Comparison of ENCODE assay signal across 13 cellular contexts in the genomic region with DNA sequence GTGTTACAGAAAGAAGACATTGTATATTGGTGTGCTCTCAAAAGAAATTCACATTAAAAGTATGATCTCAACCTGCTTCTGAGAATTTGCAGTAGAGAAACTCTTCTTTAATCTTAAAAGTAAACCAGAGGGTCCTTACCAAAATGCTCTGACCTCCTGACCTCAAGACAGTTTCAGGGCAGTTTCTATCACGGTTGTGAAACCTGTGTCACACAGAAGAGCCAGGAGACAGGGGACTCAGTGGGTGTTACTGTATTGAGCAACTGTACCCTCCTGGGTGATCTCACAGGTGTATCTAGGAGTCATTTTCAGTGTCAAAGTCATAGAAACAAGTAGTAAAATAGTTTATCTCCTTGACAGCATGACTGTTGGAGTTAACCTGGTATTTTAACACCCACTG.
DNase-seq lines count a peak whose midpoint lies in the region; ATAC-seq and TF ChIP-seq lines count a peak whose summit lies in the region.
"Had no signal": no experiment of that assay in that cellular context is flagged by ENCODE, and none has a peak within 500 bp of the region (broad histone marks: within the 10 kb centered on the region; RNA-seq: fewer than 3 reads in every experiment).

No MANE protein-coding gene starts in this region.

- H3K4me3 Mint-ChIP-seq in activated T-helper 1 cell treated with anti-CD3 and anti-CD28 coated beads, Interleukin-12 subunit alpha, Interleukin-12 subunit beta, Interleukin-2, Interleukin-4 antibody, amounts not matched to agents 30 ng/mL and 10 ng/mL and 1 ng/mL, durations not matched to agents 14 hours and 24 hours and 36 hours: no peak overlapping the region

- ATAC-seq in GM18519 (IDR thresholded peaks at IDR 0.05; ENCODE audit: low FRiP score, unreplicated experiment) (peak; percentile 89), GM19463 (IDR thresholded peaks at IDR 0.05; ENCODE audit: unreplicated experiment) (peak; percentile 81), HG02885 (IDR thresholded peaks at IDR 0.05; ENCODE audit: poor library complexity, unreplicated experiment) (peak; percentile 96), HG03575 (IDR thresholded peaks at IDR 0.05; ENCODE audit: extremely low read depth, insufficient number of reproducible peaks, low FRiP score, unreplicated experiment) (peak; percentile 85), HG03196 (IDR thresholded peaks at IDR 0.05; ENCODE audit: unreplicated experiment) (no peak)

- no peaks in the 10 kb centered on the region for H3K9me3 Mint-ChIP-seq in activated T-helper 1 cell treated with anti-CD3 and anti-CD28 coated beads, Interleukin-12 subunit alpha, Interleukin-12 subunit beta, Interleukin-2, Interleukin-4 antibody, amounts not matched to agents 30 ng/mL and 10 ng/mL and 1 ng/mL, durations not matched to agents 14 hours and 24 hours and 36 hours

- no peaks in the 10 kb centered on the region for H3K36me3 Mint-ChIP-seq in activated T-helper 1 cell treated with anti-CD3 and anti-CD28 coated beads, Interleukin-12 subunit alpha, Interleukin-12 subunit beta, Interleukin-2, Interleukin-4 antibody, amounts not matched to agents 30 ng/mL and 10 ng/mL and 1 ng/mL, durations not matched to agents 14 hours and 24 hours and 36 hours (ENCODE audit: low read depth)

- no peak for TF ChIP-seq CTCF in foreskin fibroblast (IDR thresholded peaks at IDR 0.05; ENCODE audit: low read depth, low read length)

- intact Hi-C loops in activated T-helper 1 cell treated with anti-CD3 and anti-CD28 coated beads, Interleukin-12 subunit alpha, Interleukin-12 subunit beta, Interleukin-2, Interleukin-4 antibody, amounts not matched to agents 30 ng/mL and 10 ng/mL and 1 ng/mL, durations not matched to agents 14 hours and 24 hours and 36 hours (cut with micrococcal nuclease): no loop called here

- no peak overlapping the region for H3K27ac Mint-ChIP-seq in activated T-helper 1 cell treated with anti-CD3 and anti-CD28 coated beads, Interleukin-12 subunit alpha, Interleukin-12 subunit beta, Interleukin-2, Interleukin-4 antibody, amounts not matched to agents 30 ng/mL and 10 ng/mL and 1 ng/mL, durations not matched to agents 14 hours and 24 hours and 36 hours

- no peaks in the 10 kb centered on the region for H3K4me1 Mint-ChIP-seq in activated T-helper 1 cell treated with anti-CD3 and anti-CD28 coated beads, Interleukin-12 subunit alpha, Interleukin-12 subunit beta, Interleukin-2, Interleukin-4 antibody, amounts not matched to agents 30 ng/mL and 10 ng/mL and 1 ng/mL, durations not matched to agents 14 hours and 24 hours and 36 hours (ENCODE audit: low read depth)

- H3K4me3 ChIP-seq in foreskin fibroblast (ENCODE audit: low read depth in 1 of 2, low read length in 2 of 2): no peak overlapping the region

- DNase-seq in foreskin fibroblast (no peak), hippocampal formation (lab: John Stamatoyannopoulos, UW) (no peak)
- no peak for DNase-seq in activated T-helper 1 cell treated with anti-CD3 and anti-CD28 coated beads, Interleukin-12 subunit alpha, Interleukin-12 subunit beta, Interleukin-2, Interleukin-4 antibody, amounts not matched to agents 30 ng/mL and 10 ng/mL and 1 ng/mL, durations not matched to agents 14 hours and 24 hours and 36 hours (ENCODE audit: low spot score)
- DNase-seq: activated CD4-positive, alpha-beta T cell treated with anti-CD3 and anti-CD28 coated beads, Interleukin-2, amount 50 U/mL, for 48 hours; amniotic stem cell; COR-L47; NCI-H1417 treated with DMSO at 0.1 percent for 48 hours; posterior cingulate gyrus had no signal

- H3K27me3 Mint-ChIP-seq in activated T-helper 1 cell treated with anti-CD3 and anti-CD28 coated beads, Interleukin-12 subunit alpha, Interleukin-12 subunit beta, Interleukin-2, Interleukin-4 antibody, amounts not matched to agents 30 ng/mL and 10 ng/mL and 1 ng/mL, durations not matched to agents 14 hours and 24 hours and 36 hours (ENCODE audit: insufficient read depth): no peaks in the 10 kb centered on the region
